In genomic region chr10:58817499-58817898, GRCh38 we compare ENCODE assay signal across 21 cellular contexts.
DNase-seq lines count a peak whose midpoint lies in the region; ATAC-seq and TF ChIP-seq lines count a peak whose summit lies in the region.
"Had no signal": no experiment of that assay in that cellular context is flagged by ENCODE, and none has a peak within 500 bp of the region (broad histone marks: within the 10 kb centered on the region; RNA-seq: fewer than 3 reads in every experiment).

No MANE protein-coding gene starts in this region.

- no peak for TF ChIP-seq CTCF in choroid plexus epithelial cell (conservative IDR thresholded peaks at IDR 0.05; ENCODE audit: low read depth, low read length)

- DNase-seq in LHCN-M2 (ENCODE audit: low read depth) (peak; percentile 19), choroid plexus epithelial cell (ENCODE audit: low read depth) (peak; percentile 78), left kidney (ENCODE audit: low read depth, low spot score) (peak; percentile 60), sciatic nerve (ENCODE audit: low spot score) (no peak), ACHN (no peak), 8988T (no peak), UCSD-AML1 (lab: John Stamatoyannopoulos, UW; ENCODE audit: unreplicated experiment) (no peak)
- DNase-seq: activated CD4-positive, alpha-beta T cell treated with anti-CD3 and anti-CD28 coated beads for 48 hours; activated CD8-positive, alpha-beta memory T cell treated with anti-CD3 and anti-CD28 coated beads, Interleukin-2, amount 50 U/mL, for 48 hours; Caco-2; esophagus squamous epithelium; hippocampal formation; Karpas-422; NCI-H1694 treated with DMSO at 0.1 percent for 48 hours; NCI-H526 treated with DMSO at 0.1 percent for 48 hours; PC-9; right cardiac atrium; stimulated activated CD4-positive, alpha-beta T cell treated with anti-CD3 and anti-CD28 coated beads, Interleukin-4, amount 100 ng/mL, for 1 hour had no signal

- intact Hi-C loops in sciatic nerve (cut with DNase I) = no loop called here

- ATAC-seq in sciatic nerve = peak; percentile 35
- ATAC-seq: GM12878, GM23338 had no signal

- H3K4me3 ChIP-seq in choroid plexus epithelial cell (ENCODE audit: low read depth, low read length) = no peak overlapping the region
- H3K4me3 ChIP-seq: esophagus squamous epithelium, GM12878, GM23338, PC-9, SK-N-MC had no signal

- in situ Hi-C loops in ACHN (cut with HindIII; ENCODE audit: low pct_ligation_motif_present, low pct_unique_long_range_greater_than_20kb, low sequenced_read_pairs) = no loop called here

Comparison
In these comparisons a context has a peak if more than half of its experiments do, and no peak if none do; other contexts are left out.
1. DNase-seq: peak in LHCN-M2 (single experiment), choroid plexus epithelial cell (single experiment) and left kidney (single experiment); none in sciatic nerve (single experiment), ACHN (single experiment), 8988T (single experiment) and UCSD-AML1 (single experiment).